Comparison of ENCODE assay signal across 10 cellular contexts in genomic region chr12:89427508-89428156, GRCh38.
DNase-seq lines count a peak whose midpoint lies in the region; ATAC-seq lines count a peak whose summit lies in the region.
"Had no signal": no experiment of that assay in that cellular context is flagged by ENCODE, and none has a peak within 500 bp of the region (broad histone marks: within the 10 kb centered on the region; RNA-seq: fewer than 3 reads in every experiment).

No MANE protein-coding gene starts in this region.

- H3K9me3 Mint-ChIP-seq in activated T-helper 1 cell treated with anti-CD3 and anti-CD28 coated beads, Interleukin-12 subunit alpha, Interleukin-12 subunit beta, Interleukin-2, Interleukin-4 antibody, amounts not matched to agents 30 ng/mL and 10 ng/mL and 1 ng/mL, durations not matched to agents 14 hours and 24 hours and 36 hours, result no peaks in the 10 kb centered on the region
- no peaks in the 10 kb centered on the region for H3K9me3 Mint-ChIP-seq in stimulated activated memory B cell treated with anti-CD40 and anti-IgM and Interleukin-4, amounts not matched to agents 10 μg/mL and 1 μg/mL and 100 μg/mL, for 72 hours

- peaks cover 30% of the 10 kb centered on the region for H3K36me3 Mint-ChIP-seq in activated T-helper 1 cell treated with anti-CD3 and anti-CD28 coated beads, Interleukin-12 subunit alpha, Interleukin-12 subunit beta, Interleukin-2, Interleukin-4 antibody, amounts not matched to agents 30 ng/mL and 10 ng/mL and 1 ng/mL, durations not matched to agents 14 hours and 24 hours and 36 hours (ENCODE audit: low read depth)
- peaks cover 17% of the 10 kb centered on the region for H3K36me3 Mint-ChIP-seq in stimulated activated memory B cell treated with anti-CD40 and anti-IgM and Interleukin-4, amounts not matched to agents 10 μg/mL and 1 μg/mL and 100 μg/mL, for 72 hours

- peaks cover 53% of the 10 kb centered on the region for H3K4me1 Mint-ChIP-seq in activated T-helper 1 cell treated with anti-CD3 and anti-CD28 coated beads, Interleukin-12 subunit alpha, Interleukin-12 subunit beta, Interleukin-2, Interleukin-4 antibody, amounts not matched to agents 30 ng/mL and 10 ng/mL and 1 ng/mL, durations not matched to agents 14 hours and 24 hours and 36 hours (ENCODE audit: low read depth)
- H3K4me1 Mint-ChIP-seq in stimulated activated memory B cell treated with anti-CD40 and anti-IgM and Interleukin-4, amounts not matched to agents 10 μg/mL and 1 μg/mL and 100 μg/mL, for 72 hours, result peaks cover 20% of the 10 kb centered on the region

- intact Hi-C loops in activated T-helper 1 cell treated with anti-CD3 and anti-CD28 coated beads, Interleukin-12 subunit alpha, Interleukin-12 subunit beta, Interleukin-2, Interleukin-4 antibody, amounts not matched to agents 30 ng/mL and 10 ng/mL and 1 ng/mL, durations not matched to agents 14 hours and 24 hours and 36 hours (cut with micrococcal nuclease), result loop anchor here (5.0 kb wide), 1 partner anchor 35 kb away; no protein-coding TSS in a partner anchor

- H3K27ac Mint-ChIP-seq in activated T-helper 1 cell treated with anti-CD3 and anti-CD28 coated beads, Interleukin-12 subunit alpha, Interleukin-12 subunit beta, Interleukin-2, Interleukin-4 antibody, amounts not matched to agents 30 ng/mL and 10 ng/mL and 1 ng/mL, durations not matched to agents 14 hours and 24 hours and 36 hours, result peak overlapping the region; percentile 72
- no peak overlapping the region for H3K27ac Mint-ChIP-seq in stimulated activated memory B cell treated with anti-CD40 and anti-IgM and Interleukin-4, amounts not matched to agents 10 μg/mL and 1 μg/mL and 100 μg/mL, for 72 hours

- no peaks in the 10 kb centered on the region for H3K27me3 Mint-ChIP-seq in activated T-helper 1 cell treated with anti-CD3 and anti-CD28 coated beads, Interleukin-12 subunit alpha, Interleukin-12 subunit beta, Interleukin-2, Interleukin-4 antibody, amounts not matched to agents 30 ng/mL and 10 ng/mL and 1 ng/mL, durations not matched to agents 14 hours and 24 hours and 36 hours (ENCODE audit: insufficient read depth)
- H3K27me3 Mint-ChIP-seq in stimulated activated memory B cell treated with anti-CD40 and anti-IgM and Interleukin-4, amounts not matched to agents 10 μg/mL and 1 μg/mL and 100 μg/mL, for 72 hours, result no peaks in the 10 kb centered on the region

- ATAC-seq in GM19397 (IDR thresholded peaks at IDR 0.05; ENCODE audit: unreplicated experiment) (peak; percentile 87), HG03097 (IDR thresholded peaks at IDR 0.05; ENCODE audit: low FRiP score, unreplicated experiment) (peak; percentile 94), HG03439 (IDR thresholded peaks at IDR 0.05; ENCODE audit: unreplicated experiment) (no peak)
- ATAC-seq in stimulated activated memory B cell treated with anti-CD40 and anti-IgM and Interleukin-4, amounts not matched to agents 10 μg/mL and 1 μg/mL and 100 μg/mL, for 72 hours, result no peak
- ATAC-seq: PC-3 had no signal

- DNase-seq in EH (ENCODE audit: low read depth) (peak; percentile 61), SK-N-DZ (ENCODE audit: low spot score) (no peak), DMS 273 treated with DMSO at 0.1 percent for 48 hours (lab: John Stamatoyannopoulos, UW) (no peak)
- DNase-seq in activated T-helper 1 cell treated with anti-CD3 and anti-CD28 coated beads, Interleukin-12 subunit alpha, Interleukin-12 subunit beta, Interleukin-2, Interleukin-4 antibody, amounts not matched to agents 30 ng/mL and 10 ng/mL and 1 ng/mL, durations not matched to agents 14 hours and 24 hours and 36 hours (ENCODE audit: low spot score), result peak; percentile 6
- DNase-seq: midbrain, PC-3 had no signal

- H3K4me3 Mint-ChIP-seq in activated T-helper 1 cell treated with anti-CD3 and anti-CD28 coated beads, Interleukin-12 subunit alpha, Interleukin-12 subunit beta, Interleukin-2, Interleukin-4 antibody, amounts not matched to agents 30 ng/mL and 10 ng/mL and 1 ng/mL, durations not matched to agents 14 hours and 24 hours and 36 hours, result peak overlapping the region; percentile 32
- no peak overlapping the region for H3K4me3 Mint-ChIP-seq in stimulated activated memory B cell treated with anti-CD40 and anti-IgM and Interleukin-4, amounts not matched to agents 10 μg/mL and 1 μg/mL and 100 μg/mL, for 72 hours

Comparison
In these comparisons a context has a peak if more than half of its experiments do, and no peak if none do; other contexts are left out.
1. DNase-seq: peak in EH (single experiment) and activated T-helper 1 cell treated with anti-CD3 and anti-CD28 coated beads, Interleukin-12 subunit alpha, Interleukin-12 subunit beta, Interleukin-2, Interleukin-4 antibody, amounts not matched to agents 30 ng/mL and 10 ng/mL and 1 ng/mL, durations not matched to agents 14 hours and 24 hours and 36 hours (single experiment); none in SK-N-DZ (single experiment) and DMS 273 treated with DMSO at 0.1 percent for 48 hours (single experiment).
2. ATAC-seq: peak in GM19397 (single experiment) and HG03097 (single experiment); none in HG03439 (single experiment) and stimulated activated memory B cell treated with anti-CD40 and anti-IgM and Interleukin-4, amounts not matched to agents 10 μg/mL and 1 μg/mL and 100 μg/mL, for 72 hours (single experiment).